8 cellular contexts compared by ENCODE assay signal in genomic region chr17:75904749-75905521, GRCh38. TPM values are rescaled to one million over a fixed set of nuclear protein-coding genes. Genes with fewer than 3 reads are reported as not detected.
A peak's percentile ranks its signal among the peaks of the same experiment; 100 is the strongest.
DNase-seq lines count a peak whose midpoint lies in the region; ATAC-seq and TF ChIP-seq lines count a peak whose summit lies in the region.

TSS of gene MRPL38 (minus strand) at chr17:75904884. CDS start at chr17:75904875, 9 bp downstream.

- H3K4me1 ChIP-seq in CD4-positive, CD25-positive, alpha-beta regulatory T cell (ENCODE audit: control insufficient read depth, insufficient read depth, low read length, poor library complexity, severe bottlenecking) = peaks cover 18% of the 10 kb centered on the region

- peak within 1 kb of the TSS; percentile 64 for H3K4me3 ChIP-seq in CD4-positive, CD25-positive, alpha-beta regulatory T cell (ENCODE audit: low read depth, low read length)
- peak within 1 kb of the TSS; percentile 60 for H3K4me3 ChIP-seq in lower leg skin (ENCODE audit: low read depth, poor library complexity, severe bottlenecking)

- peak within 1 kb of the TSS; percentile 89 to 97 (median 93) for H3K4me3 Mint-ChIP-seq in CD4-positive, CD25-positive, alpha-beta regulatory T cell

- H3K36me3 Mint-ChIP-seq in CD4-positive, CD25-positive, alpha-beta regulatory T cell = peaks cover 3% of the 10 kb centered on the region

- peak within 1 kb of the TSS; percentile 48 to 93 (median 81) for H3K27ac Mint-ChIP-seq in CD4-positive, CD25-positive, alpha-beta regulatory T cell

- peak; percentile 98 to 99 for ATAC-seq in CD4-positive, CD25-positive, alpha-beta regulatory T cell (ENCODE audit: low read depth in 2 of 2)
- ATAC-seq in GM19395 (IDR thresholded peaks at IDR 0.05; ENCODE audit: unreplicated experiment) (peak; percentile 95), HG03565 (IDR thresholded peaks at IDR 0.05; ENCODE audit: unreplicated experiment) (peak; percentile 90)

- H3K27ac ChIP-seq in CD4-positive, CD25-positive, alpha-beta regulatory T cell (ENCODE audit: insufficient read depth, low read length, poor library complexity, severe bottlenecking) = peak within 1 kb of the TSS; percentile 87

- H3K4me1 Mint-ChIP-seq in CD4-positive, CD25-positive, alpha-beta regulatory T cell = peaks cover 0 to 25% (median 5%) of the 10 kb centered on the region in 4 donors

- WGBS in lower leg skin, 2 donors = 2 to 3% methylated on average over 35 to 41 of the region's 69 CpGs

- no peaks in the 10 kb centered on the region for H3K9me3 Mint-ChIP-seq in CD4-positive, CD25-positive, alpha-beta regulatory T cell

- no peaks in the 10 kb centered on the region for H3K9me3 ChIP-seq in CD4-positive, CD25-positive, alpha-beta regulatory T cell (ENCODE audit: control insufficient read depth in 2 of 2, low read length in 2 of 2)

- intact Hi-C loops in lower leg skin (cut with DNase I; ENCODE audit: low total_unique reads) = loop anchor here (5.0 kb wide), 1 partner anchor 102 kb away; no protein-coding TSS in a partner anchor

- peaks cover 21% of the 10 kb centered on the region for H3K36me3 ChIP-seq in CD4-positive, CD25-positive, alpha-beta regulatory T cell (ENCODE audit: control insufficient read depth, insufficient read depth, low read length)

- peak; percentile 89 to 97 (median 95) for DNase-seq in CD4-positive, CD25-positive, alpha-beta regulatory T cell
- DNase-seq in NCI-H774 (lab: John Stamatoyannopoulos, UW) (peak; percentile 99), dermis microvascular lymphatic vessel endothelial cell (ENCODE audit: low read depth in 2 of 2) (peak; percentile 88 to 96), lower leg skin (ENCODE audit: low spot score in 2 of 2) (peak; percentile 88 to 98)
- DNase-seq in activated CD4-positive, alpha-beta T cell treated with anti-CD3 and anti-CD28 coated beads, Interleukin-2, amount 50 U/mL, for 48 hours = peak; percentile 95
- peak; percentile 89 to 93 for DNase-seq in stimulated activated CD4-positive, alpha-beta T cell treated with anti-CD3 and anti-CD28 coated beads, Interleukin-4, amount 100 ng/mL, for 48 hours (ENCODE audit: low read depth in 2 of 2)

- TF ChIP-seq CTCF in lower leg skin (IDR thresholded peaks at IDR 0.05) = peak in 2 of 3 donors; percentile 8 to 98

- no peak for TF ChIP-seq POLR2A in lower leg skin (IDR thresholded peaks at IDR 0.05)

- H3K27me3 ChIP-seq in CD4-positive, CD25-positive, alpha-beta regulatory T cell (ENCODE audit: control insufficient read depth, insufficient read depth, low read length) = no peaks in the 10 kb centered on the region

- H3K27me3 Mint-ChIP-seq in CD4-positive, CD25-positive, alpha-beta regulatory T cell = no peaks in the 10 kb centered on the region

RNA-seq across cellular contexts. Expression of gene MRPL38, which starts in this region (rescaled TPM):
- 118 TPM for total RNA-seq in CD4-positive, CD25-positive, alpha-beta regulatory T cell
- 10 to 100 TPM; 58.0 to 68.8 (median 64.8) TPM for polyA plus RNA-seq in CD4-positive, CD25-positive, alpha-beta regulatory T cell
- 25.0 and 35.4 TPM in 2 replicates for total RNA-seq in dermis microvascular lymphatic vessel endothelial cell
- 10 to 100 TPM; 36.5 to 64.7 (median 49.0) TPM for total RNA-seq in lower leg skin

Comparison
In these comparisons a context has a peak if more than half of its experiments do, and no peak if none do; other contexts are left out.
1. Peak in every context shown above with its lines: DNase-seq, ATAC-seq, H3K4me3 ChIP-seq and H3K27ac ChIP-seq.